ENCODE assay signal across 8 cellular contexts in the genomic region with DNA sequence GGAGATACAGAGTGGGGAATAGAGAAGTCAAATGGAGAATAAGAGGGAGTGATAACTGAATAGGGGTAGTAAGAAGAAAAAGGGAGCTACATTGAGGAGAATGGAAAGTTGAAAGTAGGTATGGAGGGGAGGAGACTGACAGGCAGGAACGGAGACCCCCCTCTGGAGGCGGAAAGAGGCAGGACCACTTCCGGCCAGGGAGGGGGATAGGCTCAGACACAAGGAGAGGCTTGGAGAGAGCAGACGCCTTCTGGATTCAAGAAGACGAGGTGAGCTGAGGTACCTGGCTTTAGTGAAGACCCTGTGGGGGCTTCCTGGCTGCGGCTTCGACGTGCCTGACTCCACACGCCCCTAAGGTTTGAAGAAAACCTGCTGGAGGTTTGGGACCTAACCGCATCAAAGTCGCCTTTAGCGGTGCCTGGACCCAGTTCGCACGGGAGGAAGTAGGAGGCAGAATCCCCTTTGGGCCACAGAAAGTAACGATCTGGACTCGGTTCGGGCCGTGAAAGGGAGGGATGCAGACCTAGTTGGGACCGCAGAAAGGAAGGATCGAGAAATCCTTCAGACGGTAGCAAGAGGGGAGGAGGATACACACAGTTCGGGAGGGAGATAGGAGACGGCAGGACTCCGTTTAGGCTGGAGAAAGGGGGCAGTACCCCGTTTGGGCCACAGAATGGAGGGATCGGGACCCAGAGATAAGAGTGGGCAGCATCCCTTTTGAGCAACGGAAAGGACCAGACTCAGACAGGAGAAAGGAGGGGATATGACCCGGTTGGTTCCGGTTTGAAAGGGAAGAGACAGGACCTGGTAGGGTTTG. TPM values are rescaled to one million over a fixed set of nuclear protein-coding genes. Genes with fewer than 3 reads are reported as not detected.
A peak's percentile ranks its signal among the peaks of the same experiment; 100 is the strongest.
DNase-seq lines count a peak whose midpoint lies in the region; ATAC-seq and TF ChIP-seq lines count a peak whose summit lies in the region.

TSS of gene TRO (plus strand) at position 215 of the 817 bp plus-strand sequence. CDS start 1,423 bp downstream, outside the sequence.

- H3K9me3 Mint-ChIP-seq in activated CD4-positive, alpha-beta memory T cell treated with anti-CD3 and anti-CD28 coated beads for 36 hours = no peaks in the 10 kb centered on the region

- H3K27me3 Mint-ChIP-seq in activated CD4-positive, alpha-beta memory T cell treated with anti-CD3 and anti-CD28 coated beads for 36 hours = peaks cover 3% of the 10 kb centered on the region

- H3K36me3 ChIP-seq in GM06990 (ENCODE audit: control insufficient read depth, insufficient read depth, low read length) (no peaks in the 10 kb centered on the region), parathyroid adenoma (ENCODE audit: control insufficient read depth, insufficient read depth, low read length) (no peaks in the 10 kb centered on the region)

- peak within 1 kb of the TSS; percentile 24 for H3K27ac ChIP-seq in parathyroid adenoma

- H3K9ac ChIP-seq in parathyroid adenoma = no peak within 1 kb of the TSS

- no peaks in the 10 kb centered on the region for H3K79me2 ChIP-seq in parathyroid adenoma

- POLR2A ChIA-PET in activated CD4-positive, alpha-beta memory T cell treated with anti-CD3 and anti-CD28 coated beads for 36 hours (lab: Charles Lee) = no interaction called here

- no peaks in the 10 kb centered on the region for H3K9me3 ChIP-seq in parathyroid adenoma (ENCODE audit: control insufficient read depth, low read length)

- DNase-seq in GM06990 (ENCODE audit: extremely low read depth, insufficient read length) (no peak), glomerular visceral epithelial cell (ENCODE audit: extremely low spot score) (peak; percentile 24), DMS153 (lab: John Stamatoyannopoulos, UW) (no peak)
- DNase-seq in activated CD4-positive, alpha-beta memory T cell treated with anti-CD3 and anti-CD28 coated beads for 36 hours = peak; percentile 9

- peak within 1 kb of the TSS; percentile 84 for H3K4me2 ChIP-seq in parathyroid adenoma (ENCODE audit: low read length)

- no peaks in the 10 kb centered on the region for H3K4me1 ChIP-seq in parathyroid adenoma

- TF ChIP-seq CTCF in GM06990 (IDR thresholded peaks at IDR 0.05; ENCODE audit: insufficient read depth, low read length, poor library complexity, severe bottlenecking) (no peak), parathyroid adenoma (IDR thresholded peaks at IDR 0.05) (no peak)

- no peaks in the 10 kb centered on the region for H3K36me3 Mint-ChIP-seq in activated CD4-positive, alpha-beta memory T cell treated with anti-CD3 and anti-CD28 coated beads for 36 hours

- H3K4me3 ChIP-seq in GM06990 (replicated peaks; ENCODE audit: low read depth, low read length) (peak within 1 kb of the TSS; percentile 61), parathyroid adenoma (ENCODE audit: low read depth, low read length) (peak within 1 kb of the TSS; percentile 64)

- CTCF ChIA-PET in activated CD4-positive, alpha-beta memory T cell treated with anti-CD3 and anti-CD28 coated beads for 36 hours (lab: Charles Lee) = no interaction called here

- H2AFZ ChIP-seq in parathyroid adenoma = peak within 1 kb of the TSS; percentile 88

- H3K27ac Mint-ChIP-seq in activated CD4-positive, alpha-beta memory T cell treated with anti-CD3 and anti-CD28 coated beads for 36 hours = peak within 1 kb of the TSS; percentile 11

- intact Hi-C loops in activated CD4-positive, alpha-beta memory T cell treated with anti-CD3 and anti-CD28 coated beads for 36 hours (cut with micrococcal nuclease) = loop anchor here (5.0 kb wide), 1 partner anchor 81 kb away; the partner anchor contains the start of gene APEX2

- ATAC-seq in HG03354 (IDR thresholded peaks at IDR 0.05; ENCODE audit: poor library complexity, severe bottlenecking, unreplicated experiment) (peak; percentile 26), GM18502 (IDR thresholded peaks at IDR 0.05; ENCODE audit: poor library complexity, unreplicated experiment) (no peak), HG03565 (IDR thresholded peaks at IDR 0.05; ENCODE audit: unreplicated experiment) (no peak)

- H3K27me3 ChIP-seq in GM06990 (replicated peaks; ENCODE audit: control insufficient read depth, insufficient read depth, low read length) (no peaks in the 10 kb centered on the region), parathyroid adenoma (ENCODE audit: control insufficient read depth, insufficient read depth, low read length) (no peaks in the 10 kb centered on the region)

- peak within 1 kb of the TSS; percentile 82 for H3K4me3 Mint-ChIP-seq in activated CD4-positive, alpha-beta memory T cell treated with anti-CD3 and anti-CD28 coated beads for 36 hours

- peaks cover 11% of the 10 kb centered on the region for H3K4me1 Mint-ChIP-seq in activated CD4-positive, alpha-beta memory T cell treated with anti-CD3 and anti-CD28 coated beads for 36 hours (ENCODE audit: low read depth)

RNA-seq across cellular contexts. Expression of gene TRO, which starts in this region (rescaled TPM):
- 1 to 10 TPM; 2.3 to 3.9 TPM for total RNA-seq in activated CD4-positive, alpha-beta memory T cell treated with anti-CD3 and anti-CD28 coated beads for 36 hours

Comparison
In these comparisons a context has a peak if more than half of its experiments do, and no peak if none do; other contexts are left out.
1. DNase-seq: peak in activated CD4-positive, alpha-beta memory T cell treated with anti-CD3 and anti-CD28 coated beads for 36 hours (single experiment) and glomerular visceral epithelial cell (single experiment); none in GM06990 (single experiment) and DMS153 (single experiment).